Comparison of ENCODE assay signal across 8 cellular contexts in genomic region chr13:41311607-41312500, GRCh38. TPM values are rescaled to one million over a fixed set of nuclear protein-coding genes. Genes with fewer than 3 reads are reported as not detected.
DNase-seq lines count a peak whose midpoint lies in the region; ATAC-seq and TF ChIP-seq lines count a peak whose summit lies in the region.

No MANE protein-coding gene starts in this region.

- H3K27me3 Mint-ChIP-seq in stimulated activated memory B cell treated with anti-CD40 and anti-IgM and Interleukin-4, amounts not matched to agents 10 μg/mL and 1 μg/mL and 100 μg/mL, for 72 hours, result no peaks in the 10 kb centered on the region

- H3K36me3 Mint-ChIP-seq in stimulated activated memory B cell treated with anti-CD40 and anti-IgM and Interleukin-4, amounts not matched to agents 10 μg/mL and 1 μg/mL and 100 μg/mL, for 72 hours, result peaks cover under 1% of the 10 kb centered on the region

- DNase-seq in DMS79 treated with DMSO at 0.1 percent for 48 hours (lab: John Stamatoyannopoulos, UW) (peak; percentile 32), DMS79 (lab: John Stamatoyannopoulos, UW) (no peak), NCI-H82 (lab: John Stamatoyannopoulos, UW) (peak; percentile 65), activated T-cell treated with anti-CD3 and anti-CD28 coated beads for 24 hours (ENCODE audit: low read depth) (peak; percentile 36), epithelial cell of proximal tubule (ENCODE audit: low read depth) (no peak), mucosa of gallbladder (ENCODE audit: low spot score) (peak; percentile 46)

- peak; percentile 42 for ATAC-seq in HG02938 (IDR thresholded peaks at IDR 0.05; ENCODE audit: unreplicated experiment)
- peak; percentile 82 for ATAC-seq in stimulated activated memory B cell treated with anti-CD40 and anti-IgM and Interleukin-4, amounts not matched to agents 10 μg/mL and 1 μg/mL and 100 μg/mL, for 72 hours

- H3K4me3 ChIP-seq in epithelial cell of proximal tubule (ENCODE audit: low read depth, low read length), result peak overlapping the region; percentile 96

- H3K9me3 Mint-ChIP-seq in stimulated activated memory B cell treated with anti-CD40 and anti-IgM and Interleukin-4, amounts not matched to agents 10 μg/mL and 1 μg/mL and 100 μg/mL, for 72 hours, result no peaks in the 10 kb centered on the region

- TF ChIP-seq CTCF in epithelial cell of proximal tubule (conservative IDR thresholded peaks at IDR 0.05; ENCODE audit: low read depth, low read length), result no peak

- peak overlapping the region; percentile 93 for H3K4me3 Mint-ChIP-seq in stimulated activated memory B cell treated with anti-CD40 and anti-IgM and Interleukin-4, amounts not matched to agents 10 μg/mL and 1 μg/mL and 100 μg/mL, for 72 hours

- H3K4me1 Mint-ChIP-seq in stimulated activated memory B cell treated with anti-CD40 and anti-IgM and Interleukin-4, amounts not matched to agents 10 μg/mL and 1 μg/mL and 100 μg/mL, for 72 hours, result peaks cover 22% of the 10 kb centered on the region

- H3K27ac Mint-ChIP-seq in stimulated activated memory B cell treated with anti-CD40 and anti-IgM and Interleukin-4, amounts not matched to agents 10 μg/mL and 1 μg/mL and 100 μg/mL, for 72 hours, result peak overlapping the region; percentile 88

RNA-seq across cellular contexts. Expression of gene NAA16, which starts 0.8 kb away (rescaled TPM):
- 5.7 and 9.6 TPM in 2 replicates for total RNA-seq in epithelial cell of proximal tubule
- total RNA-seq in mucosa of gallbladder, result 22.2 TPM

RNA-seq across cellular contexts. Expression of gene MTRF1, which starts 48.5 kb away (rescaled TPM):
- total RNA-seq in epithelial cell of proximal tubule (6.9 and 8.3 TPM in 2 replicates), mucosa of gallbladder (22.3 TPM)

Comparison
In these comparisons a context has a peak if more than half of its experiments do, and no peak if none do; other contexts are left out.
1. DNase-seq: peak in DMS79 treated with DMSO at 0.1 percent for 48 hours (single experiment), NCI-H82 (single experiment), activated T-cell treated with anti-CD3 and anti-CD28 coated beads for 24 hours (single experiment) and mucosa of gallbladder (single experiment); none in DMS79 (single experiment) and epithelial cell of proximal tubule (single experiment).